Comparison of ENCODE assay signal across 5 cellular contexts in the genomic region with DNA sequence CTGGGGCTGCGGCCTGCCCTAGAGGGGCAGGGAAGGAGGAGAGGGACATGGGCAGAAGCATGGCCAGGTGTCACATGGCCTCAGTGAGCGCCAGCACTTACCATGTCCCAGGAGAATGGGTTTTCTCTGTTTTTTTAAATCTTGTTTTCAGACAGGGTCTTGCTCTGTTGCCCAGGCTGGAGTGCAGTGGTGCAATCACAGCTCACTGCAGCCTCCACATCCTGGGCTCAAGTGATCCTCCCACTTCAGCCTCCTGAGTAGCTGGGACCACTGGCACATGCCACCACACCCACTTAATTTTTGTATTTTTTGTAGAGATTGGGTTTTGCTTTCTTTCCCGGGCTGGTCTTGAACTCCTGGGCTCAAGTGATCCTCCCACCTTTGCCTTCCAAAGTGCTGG. TPM values are rescaled to one million over a fixed set of nuclear protein-coding genes. Genes with fewer than 3 reads are reported as not detected.
"Had no signal": no experiment of that assay in that cellular context is flagged by ENCODE, and none has a peak within 500 bp of the region (broad histone marks: within the 10 kb centered on the region; RNA-seq: fewer than 3 reads in every experiment).

No MANE protein-coding gene starts in this region.

RNA-seq across cellular contexts. Expression of a gene that starts 12.5 kb away (rescaled TPM):
- total RNA-seq: M059J, Right ventricle myocardium inferior, SJCRH30, SK-MEL-5 had no signal

RNA-seq across cellular contexts. Expression of a gene that starts 52.3 kb away (rescaled TPM):
- total RNA-seq: Peyer's patch, Right ventricle myocardium inferior, SK-MEL-5 had no signal
